10 cellular contexts compared by ENCODE assay signal in genomic region chr5:850511-851006, GRCh38. TPM values are rescaled to one million over a fixed set of nuclear protein-coding genes. Genes with fewer than 3 reads are reported as not detected.
DNase-seq lines count a peak whose midpoint lies in the region; ATAC-seq and TF ChIP-seq lines count a peak whose summit lies in the region.
"Had no signal": no experiment of that assay in that cellular context is flagged by ENCODE, and none has a peak within 500 bp of the region (broad histone marks: within the 10 kb centered on the region; RNA-seq: fewer than 3 reads in every experiment).

Gene ZDHHC11, minus strand, starts transcription at chr5:850986. Its CDS starts 384 bp downstream, at chr5:850602.

- intact Hi-C loops in activated T-helper 2 cell treated with anti-CD3 and anti-CD28 coated beads, Interferon-gamma antibody, Interleukin-2, Interleukin-4, amounts not matched to agents 10 μg/mL and 5 μg/mL and 100 μg/mL, durations not matched to agents 14 hours and 24 hours and 36 hours (cut with micrococcal nuclease), result no loop called here

- no peaks in the 10 kb centered on the region for H3K9me3 Mint-ChIP-seq in activated naive CD8-positive, alpha-beta T cell treated with anti-CD3 and anti-CD28 coated beads, Interleukin-2, amount 10 ng/mL, durations not matched to agents 7 days and 5 days
- peaks cover 4% of the 10 kb centered on the region for H3K9me3 Mint-ChIP-seq in activated naive CD8-positive, alpha-beta T cell treated with anti-CD3 and anti-CD28 coated beads, Interleukin-2, amount 50 U/mL, for 24 hours
- no peaks in the 10 kb centered on the region for H3K9me3 Mint-ChIP-seq in activated T-helper 2 cell treated with anti-CD3 and anti-CD28 coated beads, Interferon-gamma antibody, Interleukin-2, Interleukin-4, amounts not matched to agents 10 μg/mL and 5 μg/mL and 100 μg/mL, durations not matched to agents 14 hours and 24 hours and 36 hours
- H3K9me3 Mint-ChIP-seq: CD8-positive, alpha-beta memory T cell had no signal

- POLR2A ChIA-PET in activated naive CD8-positive, alpha-beta T cell treated with anti-CD3 and anti-CD28 coated beads, Interleukin-2, amount 10 ng/mL, durations not matched to agents 7 days and 5 days (lab: Charles Lee), result no interaction called here

- WGBS in lung, 2 donors, result 54 to 75% methylated on average over 23 to 27 of the region's 27 CpGs

- no peak within 1 kb of the TSS for H3K27ac ChIP-seq in lung (ENCODE audit: low read depth in 1 of 2, low read length in 1 of 2)

- peak; percentile 19 for DNase-seq in activated naive CD8-positive, alpha-beta T cell treated with anti-CD3 and anti-CD28 coated beads, Interleukin-2, amount 10 ng/mL, durations not matched to agents 7 days and 5 days
- no peak for DNase-seq in activated naive CD8-positive, alpha-beta T cell treated with anti-CD3 and anti-CD28 coated beads, Interleukin-2, amount 50 U/mL, for 24 hours
- DNase-seq in activated T-helper 2 cell treated with anti-CD3 and anti-CD28 coated beads, Interferon-gamma antibody, Interleukin-2, Interleukin-4, amounts not matched to agents 10 μg/mL and 5 μg/mL and 100 μg/mL, durations not matched to agents 14 hours and 24 hours and 36 hours (ENCODE audit: low spot score), result no peak
- DNase-seq in lung (ENCODE audit: low spot score) (peak; percentile 81), ureter (ENCODE audit: low spot score) (no peak), globus pallidus (ENCODE audit: low spot score) (no peak)
- DNase-seq in activated CD4-positive, alpha-beta T cell treated with anti-CD3 and anti-CD28 coated beads for 48 hours, result no peak
- DNase-seq: NCI-H748 treated with DMSO at 0.1 percent for 48 hours had no signal

- ATAC-seq in activated naive CD8-positive, alpha-beta T cell treated with anti-CD3 and anti-CD28 coated beads, Interleukin-2, amount 10 ng/mL, durations not matched to agents 7 days and 5 days (ENCODE audit: low read depth), result no peak
- no peak for ATAC-seq in activated naive CD8-positive, alpha-beta T cell treated with anti-CD3 and anti-CD28 coated beads, Interleukin-2, amount 50 U/mL, for 24 hours
- ATAC-seq in lung (ENCODE audit: insufficient read depth, low FRiP score) (peak; percentile 80), GM18868 (IDR thresholded peaks at IDR 0.05; ENCODE audit: unreplicated experiment) (no peak)

- H3K9me3 ChIP-seq in lung (ENCODE audit: control insufficient read depth in 2 of 2, insufficient read depth in 1 of 2, low read length in 1 of 2), result no peaks in the 10 kb centered on the region

- H3K27ac Mint-ChIP-seq in activated naive CD8-positive, alpha-beta T cell treated with anti-CD3 and anti-CD28 coated beads, Interleukin-2, amount 10 ng/mL, durations not matched to agents 7 days and 5 days, result no peak within 1 kb of the TSS
- H3K27ac Mint-ChIP-seq in activated naive CD8-positive, alpha-beta T cell treated with anti-CD3 and anti-CD28 coated beads, Interleukin-2, amount 50 U/mL, for 24 hours, result no peak within 1 kb of the TSS
- H3K27ac Mint-ChIP-seq in activated T-helper 2 cell treated with anti-CD3 and anti-CD28 coated beads, Interferon-gamma antibody, Interleukin-2, Interleukin-4, amounts not matched to agents 10 μg/mL and 5 μg/mL and 100 μg/mL, durations not matched to agents 14 hours and 24 hours and 36 hours, result no peak within 1 kb of the TSS

- no peaks in the 10 kb centered on the region for H3K27me3 Mint-ChIP-seq in activated naive CD8-positive, alpha-beta T cell treated with anti-CD3 and anti-CD28 coated beads, Interleukin-2, amount 10 ng/mL, durations not matched to agents 7 days and 5 days
- H3K27me3 Mint-ChIP-seq in activated naive CD8-positive, alpha-beta T cell treated with anti-CD3 and anti-CD28 coated beads, Interleukin-2, amount 50 U/mL, for 24 hours, result peaks cover 2% of the 10 kb centered on the region
- no peaks in the 10 kb centered on the region for H3K27me3 Mint-ChIP-seq in activated T-helper 2 cell treated with anti-CD3 and anti-CD28 coated beads, Interferon-gamma antibody, Interleukin-2, Interleukin-4, amounts not matched to agents 10 μg/mL and 5 μg/mL and 100 μg/mL, durations not matched to agents 14 hours and 24 hours and 36 hours (ENCODE audit: low read depth)

- no peak for TF ChIP-seq CTCF in lung (IDR thresholded peaks at IDR 0.05; ENCODE audit: control extremely low read depth, extremely low read depth)

- H3K27me3 ChIP-seq in lung (ENCODE audit: control insufficient read depth, insufficient read depth), result no peaks in the 10 kb centered on the region

- H3K4me1 ChIP-seq in lung (ENCODE audit: control insufficient read depth in 2 of 2, insufficient read depth in 2 of 2, low read length in 2 of 2), result no peaks in the 10 kb centered on the region

- no peaks in the 10 kb centered on the region for H3K36me3 Mint-ChIP-seq in activated naive CD8-positive, alpha-beta T cell treated with anti-CD3 and anti-CD28 coated beads, Interleukin-2, amount 10 ng/mL, durations not matched to agents 7 days and 5 days
- H3K36me3 Mint-ChIP-seq in activated naive CD8-positive, alpha-beta T cell treated with anti-CD3 and anti-CD28 coated beads, Interleukin-2, amount 50 U/mL, for 24 hours (ENCODE audit: low read depth), result no peaks in the 10 kb centered on the region
- no peaks in the 10 kb centered on the region for H3K36me3 Mint-ChIP-seq in activated T-helper 2 cell treated with anti-CD3 and anti-CD28 coated beads, Interferon-gamma antibody, Interleukin-2, Interleukin-4, amounts not matched to agents 10 μg/mL and 5 μg/mL and 100 μg/mL, durations not matched to agents 14 hours and 24 hours and 36 hours (ENCODE audit: low read depth)
- H3K36me3 Mint-ChIP-seq: CD8-positive, alpha-beta memory T cell had no signal

- H3K36me3 ChIP-seq in lung (ENCODE audit: control insufficient read depth in 2 of 2, insufficient read depth in 2 of 2, low read length in 2 of 2), result no peaks in the 10 kb centered on the region

- H3K4me3 ChIP-seq in lung, result no peak within 1 kb of the TSS

- H3K4me1 Mint-ChIP-seq in activated naive CD8-positive, alpha-beta T cell treated with anti-CD3 and anti-CD28 coated beads, Interleukin-2, amount 10 ng/mL, durations not matched to agents 7 days and 5 days, result peaks cover 3% of the 10 kb centered on the region
- H3K4me1 Mint-ChIP-seq in activated naive CD8-positive, alpha-beta T cell treated with anti-CD3 and anti-CD28 coated beads, Interleukin-2, amount 50 U/mL, for 24 hours, result peaks cover 6% of the 10 kb centered on the region
- no peaks in the 10 kb centered on the region for H3K4me1 Mint-ChIP-seq in activated T-helper 2 cell treated with anti-CD3 and anti-CD28 coated beads, Interferon-gamma antibody, Interleukin-2, Interleukin-4, amounts not matched to agents 10 μg/mL and 5 μg/mL and 100 μg/mL, durations not matched to agents 14 hours and 24 hours and 36 hours (ENCODE audit: low read depth)

- H3K4me3 Mint-ChIP-seq in activated naive CD8-positive, alpha-beta T cell treated with anti-CD3 and anti-CD28 coated beads, Interleukin-2, amount 10 ng/mL, durations not matched to agents 7 days and 5 days, result no peak within 1 kb of the TSS
- no peak within 1 kb of the TSS for H3K4me3 Mint-ChIP-seq in activated naive CD8-positive, alpha-beta T cell treated with anti-CD3 and anti-CD28 coated beads, Interleukin-2, amount 50 U/mL, for 24 hours
- H3K4me3 Mint-ChIP-seq in activated T-helper 2 cell treated with anti-CD3 and anti-CD28 coated beads, Interferon-gamma antibody, Interleukin-2, Interleukin-4, amounts not matched to agents 10 μg/mL and 5 μg/mL and 100 μg/mL, durations not matched to agents 14 hours and 24 hours and 36 hours (ENCODE audit: low read depth), result no peak within 1 kb of the TSS
- H3K4me3 Mint-ChIP-seq: CD8-positive, alpha-beta memory T cell had no signal

RNA-seq across cellular contexts. Expression of gene ZDHHC11, which starts in this region (rescaled TPM):
- total RNA-seq in activated naive CD8-positive, alpha-beta T cell treated with anti-CD3 and anti-CD28 coated beads, Interleukin-2, amount 10 ng/mL, durations not matched to agents 7 days and 5 days, result 10 to 100 TPM; 10.2 to 12.8 TPM
- 10.5 and 11.9 TPM in 2 replicates for total RNA-seq in activated T-helper 2 cell treated with anti-CD3 and anti-CD28 coated beads, Interferon-gamma antibody, Interleukin-2, Interleukin-4, amounts not matched to agents 10 μg/mL and 5 μg/mL and 100 μg/mL, durations not matched to agents 14 hours and 24 hours and 36 hours
- total RNA-seq in lung (100 to 1,000 TPM in 1 of 2 donors, 10 to 100 TPM in 1; 31.3 to 110 TPM), ureter (39.5 TPM)
- polyA plus RNA-seq in lung, result 1 to 10 TPM; 6.8 to 9.8 TPM
- polyA plus RNA-seq: CD8-positive, alpha-beta memory T cell had no signal

Comparison
In these comparisons a context has a peak if more than half of its experiments do, and no peak if none do; other contexts are left out.
1. DNase-seq: peak in activated naive CD8-positive, alpha-beta T cell treated with anti-CD3 and anti-CD28 coated beads, Interleukin-2, amount 10 ng/mL, durations not matched to agents 7 days and 5 days (single experiment) and lung (single experiment); none in activated naive CD8-positive, alpha-beta T cell treated with anti-CD3 and anti-CD28 coated beads, Interleukin-2, amount 50 U/mL, for 24 hours (single experiment), activated T-helper 2 cell treated with anti-CD3 and anti-CD28 coated beads, Interferon-gamma antibody, Interleukin-2, Interleukin-4, amounts not matched to agents 10 μg/mL and 5 μg/mL and 100 μg/mL, durations not matched to agents 14 hours and 24 hours and 36 hours (single experiment), ureter (single experiment), activated CD4-positive, alpha-beta T cell treated with anti-CD3 and anti-CD28 coated beads for 48 hours (single experiment) and globus pallidus (single experiment).